Comparison of ENCODE assay signal across 10 cellular contexts in genomic region chr11:111454561-111455192, GRCh38. TPM values are rescaled to one million over a fixed set of nuclear protein-coding genes. Genes with fewer than 3 reads are reported as not detected.
DNase-seq lines count a peak whose midpoint lies in the region; ATAC-seq and TF ChIP-seq lines count a peak whose summit lies in the region.
"Had no signal": no experiment of that assay in that cellular context is flagged by ENCODE, and none has a peak within 500 bp of the region (broad histone marks: within the 10 kb centered on the region; RNA-seq: fewer than 3 reads in every experiment).

No MANE protein-coding gene starts in this region.

- H3K36me3 ChIP-seq in ascending aorta (no peaks in the 10 kb centered on the region), iPS-18a (ENCODE audit: control insufficient read depth, low read depth, low read length) (no peaks in the 10 kb centered on the region)

- peak in 2 of 3 experiments; percentile 14 to 27 for TF ChIP-seq CTCF in ascending aorta (IDR thresholded peaks at IDR 0.05)

- no peaks in the 10 kb centered on the region for H3K4me1 ChIP-seq in ascending aorta
- no peaks in the 10 kb centered on the region for H3K4me1 ChIP-seq in iPS-18a (ENCODE audit: control insufficient read depth, low read depth, low read length)

- no peaks in the 10 kb centered on the region for H3K9me3 ChIP-seq in ascending aorta
- H3K9me3 ChIP-seq in iPS-18a (ENCODE audit: control insufficient read depth, low read depth, low read length) = no peaks in the 10 kb centered on the region

- H3K27me3 ChIP-seq in ascending aorta (no peaks in the 10 kb centered on the region), iPS-18a (ENCODE audit: control insufficient read depth, insufficient read depth, low read length) (no peaks in the 10 kb centered on the region)

- H3K27ac ChIP-seq in ascending aorta (no peak overlapping the region), iPS-18a (ENCODE audit: low read length) (no peak overlapping the region)
- H3K27ac ChIP-seq: skin epidermis had no signal

- ATAC-seq in HG03196 (IDR thresholded peaks at IDR 0.05; ENCODE audit: unreplicated experiment) = no peak
- ATAC-seq in GM21528 (IDR thresholded peaks at IDR 0.05; ENCODE audit: low FRiP score, unreplicated experiment) = no peak

- intact Hi-C loops in ascending aorta (cut with DNase I) = no loop called here

- H3K4me3 ChIP-seq in ascending aorta = no peak overlapping the region
- H3K4me3 ChIP-seq in iPS-18a (ENCODE audit: low read length) = peak overlapping the region; percentile 58
- H3K4me3 ChIP-seq: skin epidermis had no signal

- H3K9ac ChIP-seq in iPS-18a (ENCODE audit: low read length) = no peak overlapping the region

- DNase-seq in CD1c-positive myeloid dendritic cell (ENCODE audit: extremely low spot score) (peak; percentile 42), HPDE6-E6E7 (ENCODE audit: extremely low spot score) (peak; percentile 77), SK-N-DZ (ENCODE audit: low spot score) (peak; percentile 32), ascending aorta (ENCODE audit: low spot score in 2 of 2) (no peak)
- peak; percentile 47 to 70 for DNase-seq in stimulated activated CD4-positive, alpha-beta T cell treated with anti-CD3 and anti-CD28 coated beads, Interleukin-4, amount 100 ng/mL, for 48 hours (ENCODE audit: low read depth in 2 of 2)

RNA-seq across cellular contexts. Expression of gene BTG4, which starts 57.5 kb away (rescaled TPM):
- not detected in 2 replicates for polyA plus RNA-seq in SK-N-DZ (2014; cell fraction: cytosol; rRNA removed)
- polyA plus RNA-seq in SK-N-DZ (2014; cell fraction: nucleus; rRNA removed) = not detected in 2 replicates
- total RNA-seq in ascending aorta = not detected
- polyA plus RNA-seq: IgD-negative memory B cell had no signal

RNA-seq across cellular contexts. Expression of gene HOATZ, which starts 59.9 kb away (rescaled TPM):
- polyA plus RNA-seq in SK-N-DZ (2014; cell fraction: cytosol; rRNA removed) = not detected in 2 replicates
- not detected in 2 replicates for polyA plus RNA-seq in SK-N-DZ (2014; cell fraction: nucleus; rRNA removed)
- not detected for total RNA-seq in ascending aorta
- polyA plus RNA-seq: IgD-negative memory B cell had no signal

Comparison
In these comparisons a context has a peak if more than half of its experiments do, and no peak if none do; other contexts are left out.
1. DNase-seq: peak in CD1c-positive myeloid dendritic cell (single experiment), HPDE6-E6E7 (single experiment), SK-N-DZ (single experiment) and stimulated activated CD4-positive, alpha-beta T cell treated with anti-CD3 and anti-CD28 coated beads, Interleukin-4, amount 100 ng/mL, for 48 hours (2 of 2); none in ascending aorta (0 of 2).